ENCODE assay signal across 10 cellular contexts in the genomic region with DNA sequence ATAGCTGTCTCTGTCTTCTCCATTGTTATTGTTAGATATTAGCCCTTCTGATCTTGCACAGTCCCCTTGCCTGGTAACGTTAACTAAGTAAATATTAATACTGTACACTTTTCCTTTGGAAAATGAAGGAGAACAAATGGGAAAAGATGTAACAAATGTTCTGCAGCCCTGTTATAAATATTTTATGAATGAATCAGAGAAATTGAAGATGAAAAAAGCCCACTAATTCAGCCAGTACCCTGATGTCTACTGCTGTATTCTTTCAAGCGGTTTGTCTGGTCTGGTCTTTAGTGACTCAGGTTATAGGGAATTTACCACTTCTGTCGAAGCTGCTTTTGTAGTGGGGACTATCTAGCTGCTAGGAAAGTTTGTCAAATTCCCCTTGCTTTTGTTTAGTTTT.
DNase-seq lines count a peak whose midpoint lies in the region; ATAC-seq lines count a peak whose summit lies in the region.
"Had no signal": no experiment of that assay in that cellular context is flagged by ENCODE, and none has a peak within 500 bp of the region (broad histone marks: within the 10 kb centered on the region; RNA-seq: fewer than 3 reads in every experiment).

No MANE protein-coding gene starts in this region.

- peaks cover 2% of the 10 kb centered on the region for H3K36me3 Mint-ChIP-seq in activated naive CD8-positive, alpha-beta T cell

- H3K27ac Mint-ChIP-seq in activated naive CD8-positive, alpha-beta T cell: peak overlapping the region; percentile 97

- H3K27ac ChIP-seq in effector memory CD4-positive, alpha-beta T cell (ENCODE audit: insufficient read depth, low read length, poor library complexity, severe bottlenecking): no peak overlapping the region

- H3K4me1 Mint-ChIP-seq in activated naive CD8-positive, alpha-beta T cell (ENCODE audit: low read depth): peaks cover 55% of the 10 kb centered on the region

- H3K9me3 ChIP-seq in effector memory CD4-positive, alpha-beta T cell (ENCODE audit: control insufficient read depth, low read length): no peaks in the 10 kb centered on the region

- H3K4me1 ChIP-seq in effector memory CD4-positive, alpha-beta T cell (ENCODE audit: control insufficient read depth, insufficient read depth, low read length, poor library complexity, severe bottlenecking): peaks cover 12% of the 10 kb centered on the region

- peak; percentile 76 for ATAC-seq in GM18858 (IDR thresholded peaks at IDR 0.05; ENCODE audit: unreplicated experiment)
- peak; percentile 74 for ATAC-seq in HG02642 (IDR thresholded peaks at IDR 0.05; ENCODE audit: poor library complexity, unreplicated experiment)

- H3K4me3 ChIP-seq in effector memory CD4-positive, alpha-beta T cell (ENCODE audit: insufficient read depth, low read depth, low read length, poor library complexity, severe bottlenecking): no peak overlapping the region

- H3K36me3 ChIP-seq in effector memory CD4-positive, alpha-beta T cell (ENCODE audit: control insufficient read depth, insufficient read depth, low read length): no peaks in the 10 kb centered on the region

- no peaks in the 10 kb centered on the region for H3K27me3 ChIP-seq in effector memory CD4-positive, alpha-beta T cell (replicated peaks; ENCODE audit: control insufficient read depth, insufficient read depth, low read length, poor library complexity, severe bottlenecking)

- no peaks in the 10 kb centered on the region for H3K9me3 Mint-ChIP-seq in activated naive CD8-positive, alpha-beta T cell (ENCODE audit: low read depth)

- peak overlapping the region; percentile 68 for H3K4me3 Mint-ChIP-seq in activated naive CD8-positive, alpha-beta T cell

- no peaks in the 10 kb centered on the region for H3K27me3 Mint-ChIP-seq in activated naive CD8-positive, alpha-beta T cell

- DNase-seq in myocyte (ENCODE audit: low read depth) (peak; percentile 83), NCI-H2029 treated with DMSO at 0.1 percent for 48 hours (lab: John Stamatoyannopoulos, UW) (no peak), islet precursor cell (no peak)
- no peak for DNase-seq in effector memory CD4-positive, alpha-beta T cell
- no peak for DNase-seq in central memory CD4-positive, alpha-beta T cell
- DNase-seq: anterior cingulate cortex, NCI-H1694 treated with DMSO at 0.1 percent for 48 hours had no signal
